Comparison of ENCODE assay signal across 1 cellular context in genomic region chr2:98465456-98466201, GRCh38.
TF ChIP-seq lines count a peak whose summit lies in the region.

No MANE protein-coding gene starts in this region.

TF ChIP-seq in HEK293, 187 proteins besides CTCF, POLR2A, EP300 and RAD21 (continued from another document):
- no peak for TF ChIP-seq ZNF670 (tag by site-specific recombination; IDR thresholded peaks at IDR 0.05; ENCODE audit: low read depth)
- TF ChIP-seq ZBTB6 (tag by site-specific recombination; IDR thresholded peaks at IDR 0.05), result peak; percentile 84
- no peak for TF ChIP-seq ZNF223 (tag by site-specific recombination; IDR thresholded peaks at IDR 0.05)
- TF ChIP-seq SCRT1 (tag by site-specific recombination; IDR thresholded peaks at IDR 0.05; ENCODE audit: borderline replicate concordance), result peak; percentile 63; the same call in 1 of the 2 replicates
- TF ChIP-seq ZNF560 (tag by site-specific recombination; IDR thresholded peaks at IDR 0.05; ENCODE audit: borderline replicate concordance), result no peak
- TF ChIP-seq OSR2 (tag by site-specific recombination; IDR thresholded peaks at IDR 0.05), result peak; percentile 84
- no peak for TF ChIP-seq ZBTB10 (tag by site-specific recombination; IDR thresholded peaks at IDR 0.05)
- TF ChIP-seq ZFP37 (tag by site-specific recombination; IDR thresholded peaks at IDR 0.05), result no peak
- TF ChIP-seq ZNF394 (tag by site-specific recombination; IDR thresholded peaks at IDR 0.05; ENCODE audit: borderline replicate concordance), result no peak
- no peak for TF ChIP-seq ZNF16 (tag by site-specific recombination; IDR thresholded peaks at IDR 0.05; ENCODE audit: low read depth)
- peak; percentile 59 for TF ChIP-seq PRDM6 (tag by site-specific recombination; IDR thresholded peaks at IDR 0.05)
